Comparison of ENCODE assay signal across 1 cellular context in the genomic region with DNA sequence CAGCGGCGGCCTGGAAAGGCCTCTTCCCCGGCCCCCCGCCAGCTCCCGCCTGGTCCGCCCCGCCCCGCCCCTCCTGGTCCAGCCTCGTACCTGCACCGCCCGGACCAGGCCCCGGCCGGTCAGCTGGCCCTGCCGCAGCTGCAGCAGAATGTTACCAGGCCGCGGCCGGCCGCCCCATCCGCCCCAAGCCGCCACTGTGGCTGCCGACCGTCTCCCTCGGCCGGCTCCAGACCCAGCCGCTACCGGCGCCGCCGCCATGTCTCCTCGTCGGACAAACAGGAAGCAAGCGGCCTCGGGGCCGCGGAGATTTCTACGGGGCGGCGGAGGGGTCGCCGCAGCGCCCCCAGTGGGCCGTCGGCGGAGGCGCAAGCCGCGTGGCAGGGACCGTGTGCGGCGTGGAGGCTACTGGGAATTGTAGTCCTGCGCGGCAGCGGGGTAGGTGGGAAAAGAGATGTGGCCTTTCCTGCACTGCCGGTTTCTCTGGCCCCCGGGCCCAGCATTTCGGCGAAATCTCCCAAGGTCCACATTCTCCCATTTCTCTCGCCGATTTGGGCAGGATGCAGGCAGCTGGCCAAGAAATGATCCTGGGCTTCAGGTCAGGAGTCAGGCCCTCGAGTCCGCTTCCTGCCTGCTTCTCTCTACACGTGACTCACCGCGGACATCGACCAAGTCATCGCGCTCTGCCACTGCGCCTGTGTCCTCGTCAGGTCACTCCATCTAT.
TF ChIP-seq lines count a peak whose summit lies in the region.

Gene TRPC4AP (minus strand): TSS at position 284 of the 721 bp plus-strand sequence. CDS start 26 bp downstream, at position 258.

TF ChIP-seq in K562, 482 proteins besides CTCF, POLR2A, EP300 and RAD21 (continued from another document and continues in another):
- TF ChIP-seq, protein P1, sequence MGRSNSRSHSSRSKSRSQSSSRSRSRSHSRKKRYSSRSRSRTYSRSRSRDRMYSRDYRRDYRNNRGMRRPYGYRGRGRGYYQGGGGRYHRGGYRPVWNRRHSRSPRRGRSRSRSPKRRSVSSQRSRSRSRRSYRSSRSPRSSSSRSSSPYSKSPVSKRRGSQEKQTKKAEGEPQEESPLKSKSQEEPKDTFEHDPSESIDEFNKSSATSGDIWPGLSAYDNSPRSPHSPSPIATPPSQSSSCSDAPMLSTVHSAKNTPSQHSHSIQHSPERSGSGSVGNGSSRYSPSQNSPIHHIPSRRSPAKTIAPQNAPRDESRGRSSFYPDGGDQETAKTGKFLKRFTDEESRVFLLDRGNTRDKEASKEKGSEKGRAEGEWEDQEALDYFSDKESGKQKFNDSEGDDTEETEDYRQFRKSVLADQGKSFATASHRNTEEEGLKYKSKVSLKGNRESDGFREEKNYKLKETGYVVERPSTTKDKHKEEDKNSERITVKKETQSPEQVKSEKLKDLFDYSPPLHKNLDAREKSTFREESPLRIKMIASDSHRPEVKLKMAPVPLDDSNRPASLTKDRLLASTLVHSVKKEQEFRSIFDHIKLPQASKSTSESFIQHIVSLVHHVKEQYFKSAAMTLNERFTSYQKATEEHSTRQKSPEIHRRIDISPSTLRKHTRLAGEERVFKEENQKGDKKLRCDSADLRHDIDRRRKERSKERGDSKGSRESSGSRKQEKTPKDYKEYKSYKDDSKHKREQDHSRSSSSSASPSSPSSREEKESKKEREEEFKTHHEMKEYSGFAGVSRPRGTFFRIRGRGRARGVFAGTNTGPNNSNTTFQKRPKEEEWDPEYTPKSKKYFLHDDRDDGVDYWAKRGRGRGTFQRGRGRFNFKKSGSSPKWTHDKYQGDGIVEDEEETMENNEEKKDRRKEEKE (IDR thresholded peaks at IDR 0.05; ENCODE audit: borderline replicate concordance in 1 of 2, control insufficient read depth in 1 of 2, low read depth in 2 of 2, low read length in 1 of 2), result peak in 1 of 2 experiments; percentile 82; a peak in 1 of 4 replicates
- TF ChIP-seq CTBP1 (IDR thresholded peaks at IDR 0.05; ENCODE audit: borderline replicate concordance) (peak; percentile 55; the same call in 1 of the 2 replicates), CHD2 (IDR thresholded peaks at IDR 0.05; ENCODE audit: low read depth, low read length) (peak; percentile 5; the same call in 1 of the 2 replicates), BHLHE40 (IDR thresholded peaks at IDR 0.05; ENCODE audit: low read length) (peak; percentile 91), L3MBTL2 (IDR thresholded peaks at IDR 0.05) (peak; percentile 100), PRPF4 (IDR thresholded peaks at IDR 0.05; ENCODE audit: insufficient read depth, low read depth, low read length, poor library complexity, severe bottlenecking) (peak; percentile 61), PCBP1 (IDR thresholded peaks at IDR 0.05; ENCODE audit: low read depth, low read length, poor library complexity, severe bottlenecking) (peak; percentile 93), MIER1 (IDR thresholded peaks at IDR 0.05; ENCODE audit: low read depth) (no peak), ELF4 (CRISPR knock-in tag; IDR thresholded peaks at IDR 0.05) (0 out of 2 replicates have a peak, but pooled peaks have one; percentile 12), PYGO2 (tag; IDR thresholded peaks at IDR 0.05) (0 out of 2 replicates have a peak, but pooled peaks have one; percentile 24), KLF1 (tag; IDR thresholded peaks at IDR 0.05) (peak; percentile 59; the same call in 1 of the 2 replicates), NONO (IDR thresholded peaks at IDR 0.05; ENCODE audit: low read depth in 2 of 2, low read length in 1 of 2) (peak; percentile 72 to 94; a peak in 3 of 4 replicates), RBFOX2 (IDR thresholded peaks at IDR 0.05; ENCODE audit: low read depth, low read length) (peak; percentile 99), ELF1 (tag; IDR thresholded peaks at IDR 0.05) (peak; percentile 95), MBD2 (IDR thresholded peaks at IDR 0.05; ENCODE audit: borderline replicate concordance, low read depth) (peak; percentile 72; the same call in 1 of the 2 replicates), MECOM (CRISPR knock-in tag; IDR thresholded peaks at IDR 0.05) (0 out of 2 replicates have a peak, but pooled peaks have one; percentile 72), NFE2 (IDR thresholded peaks at IDR 0.05; ENCODE audit: low read depth) (no peak), ZNF436 (CRISPR knock-in tag; IDR thresholded peaks at IDR 0.05) (no peak), PTRF (tag; IDR thresholded peaks at IDR 0.05) (peak; percentile 36; the same call in 1 of the 2 replicates), MAFG (tag; conservative IDR thresholded peaks at IDR 0.05) (no peak), ZNF76 (CRISPR knock-in tag; IDR thresholded peaks at IDR 0.05; ENCODE audit: borderline replicate concordance) (peak; percentile 89; the same call in 1 of the 2 replicates), ZNF174 (CRISPR knock-in tag; IDR thresholded peaks at IDR 0.05) (peak; percentile 59; the same call in 1 of the 2 replicates), ZKSCAN3 (CRISPR knock-in tag; IDR thresholded peaks at IDR 0.05) (peak; percentile 86), SMC3 (conservative IDR thresholded peaks at IDR 0.05; ENCODE audit: insufficient read depth, low read depth, low read length) (peak; percentile 38; the same call in 1 of the 2 replicates), U2AF1 (optimal IDR thresholded peaks at IDR 0.05; ENCODE audit: low read depth, low read length) (peak; percentile 61), KLF16 (IDR thresholded peaks at IDR 0.05) (peak; percentile 87), ZNF324 (CRISPR knock-in tag; IDR thresholded peaks at IDR 0.05) (peak; percentile 13; the same call in 1 of the 2 replicates), VEZF1 (CRISPR knock-in tag; IDR thresholded peaks at IDR 0.05) (peak; percentile 90), SIN3A (IDR thresholded peaks at IDR 0.05; ENCODE audit: borderline replicate concordance in 2 of 2, control insufficient read depth in 1 of 2, low read depth in 2 of 2, low read length in 2 of 2) (peak; percentile 58 to 96; a peak in 1 of 4 replicates), YY1 (IDR thresholded peaks at IDR 0.05; ENCODE audit: borderline replicate concordance in 1 of 3, control insufficient read depth in 1 of 3, extremely low read depth in 1 of 3, insufficient read depth in 3 of 3, insufficient read length in 1 of 3, insufficient replicate concordance in 2 of 3, low read depth in 1 of 3, low read length in 2 of 3) (peak; percentile 67 to 97 (median 94)), NFIC (IDR thresholded peaks at IDR 0.05) (peak; percentile 60), ILF3 (IDR thresholded peaks at IDR 0.05; ENCODE audit: borderline replicate concordance) (peak; percentile 81; the same call in 1 of the 2 replicates), FOXJ2 (tag; IDR thresholded peaks at IDR 0.05) (peak; percentile 21; the same call in 1 of the 2 replicates), RHOXF2B (CRISPR knock-in tag; conservative IDR thresholded peaks at IDR 0.05) (no peak), HSF4 (CRISPR knock-in tag; IDR thresholded peaks at IDR 0.05; ENCODE audit: borderline replicate concordance) (peak; percentile 64; the same call in 1 of the 2 replicates), REST (CRISPR knock-in tag; IDR thresholded peaks at IDR 0.05; ENCODE audit: low read depth) (peak; percentile 67), ZNF311 (CRISPR knock-in tag; IDR thresholded peaks at IDR 0.05) (no peak), PHF20 (IDR thresholded peaks at IDR 0.05; ENCODE audit: partially characterized antibody) (peak; percentile 58), HMGN3 (IDR thresholded peaks at IDR 0.05; ENCODE audit: borderline replicate concordance, extremely low read depth, insufficient read length, low read depth, low read length) (peak; percentile 91), IRF1 (CRISPR knock-in tag; IDR thresholded peaks at IDR 0.05; ENCODE audit: borderline replicate concordance) (0 out of 2 replicates have a peak, but pooled peaks have one; percentile 11), CBFA2T2 (conservative IDR thresholded peaks at IDR 0.05) (peak; percentile 41)
- TF ChIP-seq, protein P2, sequence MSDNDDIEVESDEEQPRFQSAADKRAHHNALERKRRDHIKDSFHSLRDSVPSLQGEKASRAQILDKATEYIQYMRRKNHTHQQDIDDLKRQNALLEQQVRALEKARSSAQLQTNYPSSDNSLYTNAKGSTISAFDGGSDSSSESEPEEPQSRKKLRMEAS (CRISPR knock-in tag; IDR thresholded peaks at IDR 0.05), result peak; percentile 98
- TF ChIP-seq, protein P3, sequence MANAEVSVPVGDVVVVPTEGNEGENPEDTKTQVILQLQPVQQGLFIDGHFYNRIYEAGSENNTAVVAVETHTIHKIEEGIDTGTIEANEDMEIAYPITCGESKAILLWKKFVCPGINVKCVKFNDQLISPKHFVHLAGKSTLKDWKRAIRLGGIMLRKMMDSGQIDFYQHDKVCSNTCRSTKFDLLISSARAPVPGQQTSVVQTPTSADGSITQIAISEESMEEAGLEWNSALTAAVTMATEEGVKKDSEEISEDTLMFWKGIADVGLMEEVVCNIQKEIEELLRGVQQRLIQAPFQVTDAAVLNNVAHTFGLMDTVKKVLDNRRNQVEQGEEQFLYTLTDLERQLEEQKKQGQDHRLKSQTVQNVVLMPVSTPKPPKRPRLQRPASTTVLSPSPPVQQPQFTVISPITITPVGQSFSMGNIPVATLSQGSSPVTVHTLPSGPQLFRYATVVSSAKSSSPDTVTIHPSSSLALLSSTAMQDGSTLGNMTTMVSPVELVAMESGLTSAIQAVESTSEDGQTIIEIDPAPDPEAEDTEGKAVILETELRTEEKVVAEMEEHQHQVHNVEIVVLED (CRISPR knock-in tag; IDR thresholded peaks at IDR 0.05), result peak; percentile 93
- TF ChIP-seq, protein P4, sequence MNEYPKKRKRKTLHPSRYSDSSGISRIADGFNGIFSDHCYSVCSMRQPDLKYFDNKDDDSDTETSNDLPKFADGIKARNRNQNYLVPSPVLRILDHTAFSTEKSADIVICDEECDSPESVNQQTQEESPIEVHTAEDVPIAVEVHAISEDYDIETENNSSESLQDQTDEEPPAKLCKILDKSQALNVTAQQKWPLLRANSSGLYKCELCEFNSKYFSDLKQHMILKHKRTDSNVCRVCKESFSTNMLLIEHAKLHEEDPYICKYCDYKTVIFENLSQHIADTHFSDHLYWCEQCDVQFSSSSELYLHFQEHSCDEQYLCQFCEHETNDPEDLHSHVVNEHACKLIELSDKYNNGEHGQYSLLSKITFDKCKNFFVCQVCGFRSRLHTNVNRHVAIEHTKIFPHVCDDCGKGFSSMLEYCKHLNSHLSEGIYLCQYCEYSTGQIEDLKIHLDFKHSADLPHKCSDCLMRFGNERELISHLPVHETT (CRISPR knock-in tag; conservative IDR thresholded peaks at IDR 0.05 in 1 of 2, IDR thresholded peaks at IDR 0.05 in 1 of 2), result peak in 1 of 2 experiments; percentile 92; a peak in 2 of 4 replicates
- TF ChIP-seq, protein P5, sequence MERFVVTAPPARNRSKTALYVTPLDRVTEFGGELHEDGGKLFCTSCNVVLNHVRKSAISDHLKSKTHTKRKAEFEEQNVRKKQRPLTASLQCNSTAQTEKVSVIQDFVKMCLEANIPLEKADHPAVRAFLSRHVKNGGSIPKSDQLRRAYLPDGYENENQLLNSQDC (CRISPR knock-in tag; IDR thresholded peaks at IDR 0.05), result peak; percentile 62; the same call in 1 of the 2 replicates
